ENCODE assay signal across 8 cellular contexts in the genomic region with DNA sequence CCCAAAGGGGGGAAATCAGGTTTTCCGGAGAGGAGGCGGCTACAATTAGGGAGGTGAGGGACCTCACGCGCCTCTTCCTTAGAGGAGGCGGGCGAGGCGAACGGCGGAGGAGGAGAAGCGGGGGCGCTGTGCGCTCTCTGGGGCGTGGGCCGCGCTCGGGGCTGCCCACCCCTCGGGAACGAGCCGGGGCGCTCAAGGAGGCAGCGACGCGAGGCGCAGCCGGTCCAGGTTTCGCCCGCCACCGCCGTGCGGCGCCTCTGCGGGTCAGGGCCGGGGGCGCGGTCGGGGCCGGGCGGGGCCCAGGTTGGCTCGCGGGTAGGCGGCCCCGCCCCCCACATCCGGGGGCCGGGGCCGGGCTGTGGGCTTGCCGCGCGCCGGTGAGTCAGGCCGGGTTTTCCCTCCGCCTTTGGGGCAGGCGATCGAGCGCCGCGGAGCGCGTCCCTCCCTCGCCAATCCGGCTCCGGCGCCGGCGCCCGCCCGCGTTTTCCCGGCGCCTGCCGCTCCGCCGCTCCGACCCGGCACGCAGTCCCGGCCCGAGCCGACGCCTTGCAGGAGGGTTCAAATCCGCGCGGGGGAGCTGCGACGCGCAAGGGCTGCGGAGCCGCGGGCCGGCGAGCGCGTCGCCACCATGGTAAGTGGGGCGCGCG. TPM values are rescaled to one million over a fixed set of nuclear protein-coding genes. Genes with fewer than 3 reads are reported as not detected.
DNase-seq lines count a peak whose midpoint lies in the region; ATAC-seq and TF ChIP-seq lines count a peak whose summit lies in the region.

A gene with protein sequence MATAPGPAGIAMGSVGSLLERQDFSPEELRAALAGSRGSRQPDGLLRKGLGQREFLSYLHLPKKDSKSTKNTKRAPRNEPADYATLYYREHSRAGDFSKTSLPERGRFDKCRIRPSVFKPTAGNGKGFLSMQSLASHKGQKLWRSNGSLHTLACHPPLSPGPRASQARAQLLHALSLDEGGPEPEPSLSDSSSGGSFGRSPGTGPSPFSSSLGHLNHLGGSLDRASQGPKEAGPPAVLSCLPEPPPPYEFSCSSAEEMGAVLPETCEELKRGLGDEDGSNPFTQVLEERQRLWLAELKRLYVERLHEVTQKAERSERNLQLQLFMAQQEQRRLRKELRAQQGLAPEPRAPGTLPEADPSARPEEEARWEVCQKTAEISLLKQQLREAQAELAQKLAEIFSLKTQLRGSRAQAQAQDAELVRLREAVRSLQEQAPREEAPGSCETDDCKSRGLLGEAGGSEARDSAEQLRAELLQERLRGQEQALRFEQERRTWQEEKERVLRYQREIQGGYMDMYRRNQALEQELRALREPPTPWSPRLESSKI (plus strand): TSS at position 392 of the 647 bp plus-strand sequence. CDS start 6,052 bp downstream, outside the sequence.

- H3K9ac ChIP-seq in OCI-LY3 (ENCODE audit: low read length): peak within 1 kb of the TSS; percentile 62

- H3K4me2 ChIP-seq in OCI-LY3 (ENCODE audit: low read length): peak within 1 kb of the TSS; percentile 99

- no peak for DNase-seq in AG04450 (ENCODE audit: low read depth, low spot score)
- peak; percentile 58 to 80 for DNase-seq in activated T-helper 1 cell treated with anti-CD3 and anti-CD28 coated beads, Interleukin-2, amount 50 U/mL, for 16 hours (ENCODE audit: low read depth in 1 of 2, low spot score in 1 of 2)
- DNase-seq in foreskin fibroblast: peak in 1 of 2 donors; percentile 63
- DNase-seq in psoas muscle: peak; percentile 65 to 76

- WGBS in psoas muscle, 3 donors: 1 to 3% (median 2%) methylated on average over 32 to 96 of the region's 96 CpGs

- H3K27me3 ChIP-seq in AG04450 (ENCODE audit: control insufficient read depth, insufficient read depth, low read length) (peaks cover 49% of the 10 kb centered on the region), OCI-LY3 (ENCODE audit: low read depth, low read length) (peaks cover 21% of the 10 kb centered on the region), psoas muscle (ENCODE audit: insufficient read depth in 3 of 3, low read length in 2 of 3) (peaks cover 0 to 65% (median 15%) of the 10 kb centered on the region in 3 donors)

- H3K4me1 ChIP-seq in OCI-LY3 (ENCODE audit: low read length): peaks cover 53% of the 10 kb centered on the region
- peaks cover 7% of the 10 kb centered on the region for H3K4me1 ChIP-seq in psoas muscle

- CTCF ChIA-PET in AG04450 (lab: Charles Lee): no interaction called here

- H3K4me3 ChIP-seq in AG04450 (ENCODE audit: low read depth, low read length): peak within 1 kb of the TSS; percentile 43
- peak within 1 kb of the TSS; percentile 79 for H3K4me3 ChIP-seq in OCI-LY3 (ENCODE audit: low read length)
- peak within 1 kb of the TSS; percentile 34 to 41 for H3K4me3 ChIP-seq in foreskin fibroblast (ENCODE audit: low read depth in 1 of 2, low read length in 2 of 2)
- H3K4me3 ChIP-seq in psoas muscle: peak within 1 kb of the TSS; percentile 64

- H3K9me3 ChIP-seq in AG04450 (ENCODE audit: control insufficient read depth, insufficient read depth, low read length) (peaks cover 8% of the 10 kb centered on the region), OCI-LY3 (ENCODE audit: insufficient read depth, low read length) (peaks cover 5% of the 10 kb centered on the region; the same call in 1 of the 2 replicates), psoas muscle (no peaks in the 10 kb centered on the region)

- ATAC-seq in HG03097 (IDR thresholded peaks at IDR 0.05; ENCODE audit: low FRiP score, unreplicated experiment): peak; percentile 58
- peak; percentile 62 to 86 (median 78) for ATAC-seq in psoas muscle
- no peak for ATAC-seq in HG03378 (IDR thresholded peaks at IDR 0.05; ENCODE audit: unreplicated experiment)

- H4K20me1 ChIP-seq in OCI-LY3 (ENCODE audit: insufficient read depth, low read length): no peaks in the 10 kb centered on the region

- TF ChIP-seq POLR2A in GM18526 (IDR thresholded peaks at IDR 0.05; ENCODE audit: extremely low read depth, insufficient read length): peak; percentile 41

- POLR2A ChIA-PET in AG04450 (lab: Yijun Ruan, JAX): no interaction called here

- peak within 1 kb of the TSS; percentile 40 for H2AFZ ChIP-seq in OCI-LY3 (ENCODE audit: low read depth, low read length)

- no peak for TF ChIP-seq CTCF in AG04450 (IDR thresholded peaks at IDR 0.05; ENCODE audit: low read depth, low read length)
- TF ChIP-seq CTCF in OCI-LY3 (IDR thresholded peaks at IDR 0.05; ENCODE audit: low read depth, low read length): peak; percentile 29
- TF ChIP-seq CTCF in foreskin fibroblast (IDR thresholded peaks at IDR 0.05; ENCODE audit: low read depth, low read length): no peak
- no peak for TF ChIP-seq CTCF in psoas muscle (IDR thresholded peaks at IDR 0.05)

- intact Hi-C loops in psoas muscle (cut with DNase I): no loop called here

- H3K36me3 ChIP-seq in OCI-LY3 (replicated peaks; ENCODE audit: low read depth, low read length): no peaks in the 10 kb centered on the region
- no peaks in the 10 kb centered on the region for H3K36me3 ChIP-seq in psoas muscle (ENCODE audit: insufficient read depth in 1 of 2, low read depth in 1 of 2)

- H3K27ac ChIP-seq in AG04450 (ENCODE audit: low read depth, low read length) (no peak within 1 kb of the TSS), OCI-LY3 (ENCODE audit: low read length) (no peak within 1 kb of the TSS; the same call in 1 of the 2 replicates), psoas muscle (peak within 1 kb of the TSS; percentile 41)

- no peaks in the 10 kb centered on the region for H3K79me2 ChIP-seq in OCI-LY3 (ENCODE audit: low read length)

RNA-seq across cellular contexts. Expression of the gene that starts here (rescaled TPM):
- 0.29 and 0.30 TPM in 2 replicates for polyA plus RNA-seq in AG04450 (2011; rRNA removed)
- 0.41 and 0.43 TPM in 2 replicates for polyA minus RNA-seq in AG04450 (2011; rRNA and poly(A)+ RNA removed)
- 1 to 10 TPM; 1.6 to 3.7 (median 3.2) TPM for total RNA-seq in psoas muscle
- 1 to 10 TPM; 2.2 to 4.0 (median 2.3) TPM for polyA plus RNA-seq in psoas muscle
